Comparison of ENCODE assay signal across 8 cellular contexts in genomic region chr15:78541744-78542034, GRCh38. TPM values are rescaled to one million over a fixed set of nuclear protein-coding genes. Genes with fewer than 3 reads are reported as not detected.
DNase-seq lines count a peak whose midpoint lies in the region; ATAC-seq and TF ChIP-seq lines count a peak whose summit lies in the region.

No MANE protein-coding gene starts in this region.

- H3K4me3 ChIP-seq in Caco-2 (ENCODE audit: low read depth, low read length) = peak overlapping the region; percentile 75
- H3K4me3 ChIP-seq in OCI-LY7 (ENCODE audit: low read depth, low read length, poor library complexity, severe bottlenecking) = peak overlapping the region; percentile 80
- H3K4me3 ChIP-seq in osteoblast (ENCODE audit: insufficient read depth, low read length) = peak overlapping the region; percentile 98

- H3K4me3 Mint-ChIP-seq in Caco-2 (ENCODE audit: unreplicated experiment) (peak overlapping the region; percentile 91), endothelial cell (ENCODE audit: unreplicated experiment) (peak overlapping the region; percentile 99)

- H3K36me3 Mint-ChIP-seq in Caco-2 (ENCODE audit: insufficient read depth, unreplicated experiment) = peaks cover 37% of the 10 kb centered on the region
- peaks cover 10% of the 10 kb centered on the region for H3K36me3 Mint-ChIP-seq in endothelial cell (ENCODE audit: low read depth, unreplicated experiment)

- POLR2A ChIA-PET in Caco-2 (lab: Charles Lee) (no interaction called here), OCI-LY7 (lab: Charles Lee) (interaction anchor here (1.0 to 2.2 kb wide), 4 partner anchors 11 to 242 kb away, joined by 3 to 13 read pairs (median 6); partner anchors contain the start of gene SKIC8)

- intact Hi-C loops in Caco-2 (cut with micrococcal nuclease; ENCODE audit: unreplicated experiment) (loop anchor here (1.0 kb wide), 1 partner anchor 24 kb away; the partner anchor contains the start of gene CHRNA5), OCI-LY7 (cut with micrococcal nuclease; ENCODE audit: unreplicated experiment) (loop anchor here (2.0 kb wide), 1 partner anchor 23 kb away; the partner anchor contains the start of gene CHRNA5), sciatic nerve (cut with DNase I) (no loop called here)

- peaks cover 14% of the 10 kb centered on the region for H3K4me1 Mint-ChIP-seq in Caco-2 (ENCODE audit: low read depth, unreplicated experiment)
- peaks cover 15% of the 10 kb centered on the region for H3K4me1 Mint-ChIP-seq in endothelial cell (ENCODE audit: unreplicated experiment)

- H3K79me2 ChIP-seq in OCI-LY7 (ENCODE audit: insufficient read depth, low read depth, low read length) (peaks cover 32% of the 10 kb centered on the region), osteoblast (ENCODE audit: insufficient read depth, low read length) (peaks cover 36% of the 10 kb centered on the region)

- H3K4me2 ChIP-seq in OCI-LY7 (ENCODE audit: low read length) (peak overlapping the region; percentile 93), osteoblast (ENCODE audit: insufficient read depth, low read length) (peak overlapping the region; percentile 96)

- H2AFZ ChIP-seq in OCI-LY7 (ENCODE audit: low read length) (no peak overlapping the region), osteoblast (ENCODE audit: low read length) (no peak overlapping the region)

- H3K36me3 ChIP-seq in Caco-2 (ENCODE audit: control insufficient read depth, insufficient read depth, low read length) (peaks cover 3% of the 10 kb centered on the region), OCI-LY7 (ENCODE audit: insufficient read depth, low read length) (peaks cover 50% of the 10 kb centered on the region), osteoblast (ENCODE audit: insufficient read depth, low read length) (peaks cover 41% of the 10 kb centered on the region)

- H3K9me3 ChIP-seq in Caco-2 (no peaks in the 10 kb centered on the region), OCI-LY7 (ENCODE audit: low read length) (no peaks in the 10 kb centered on the region), osteoblast (ENCODE audit: low read depth, low read length) (no peaks in the 10 kb centered on the region)

- CTCF ChIA-PET in Caco-2 (lab: Charles Lee) (no interaction called here), OCI-LY7 (lab: Charles Lee; ENCODE audit: unreplicated experiment) (no interaction called here)

- ATAC-seq in sciatic nerve = no peak

- H3K27me3 Mint-ChIP-seq in Caco-2 (ENCODE audit: insufficient read depth, unreplicated experiment) (no peaks in the 10 kb centered on the region), endothelial cell (ENCODE audit: unreplicated experiment) (no peaks in the 10 kb centered on the region)

- H3K27ac Mint-ChIP-seq in Caco-2 (ENCODE audit: unreplicated experiment) (peak overlapping the region; percentile 96), endothelial cell (ENCODE audit: unreplicated experiment) (peak overlapping the region; percentile 98)

- in situ Hi-C loops in GM13976 (cut with MboI; ENCODE audit: low sequenced_read_pairs, unreplicated experiment) = no loop called here

- no peaks in the 10 kb centered on the region for H3K27me3 ChIP-seq in Caco-2 (replicated peaks; ENCODE audit: control insufficient read depth, insufficient read depth, low read length)
- no peaks in the 10 kb centered on the region for H3K27me3 ChIP-seq in osteoblast (ENCODE audit: insufficient read depth, low read length)

- TF ChIP-seq CTCF in Caco-2 (IDR thresholded peaks at IDR 0.05; ENCODE audit: insufficient read depth in 1 of 2, low read depth in 1 of 2, low read length in 1 of 2, severe bottlenecking in 1 of 2, unreplicated experiment in 1 of 2) = no peak
- no peak for TF ChIP-seq CTCF in OCI-LY7 (conservative IDR thresholded peaks at IDR 0.05; ENCODE audit: low read length)
- no peak for TF ChIP-seq CTCF in endothelial cell (IDR thresholded peaks at IDR 0.05; ENCODE audit: unreplicated experiment)
- no peak for TF ChIP-seq CTCF in osteoblast (IDR thresholded peaks at IDR 0.05; ENCODE audit: extremely low read depth, low read depth, low read length)
- no peak for TF ChIP-seq CTCF in GM13976 (IDR thresholded peaks at IDR 0.05; ENCODE audit: borderline replicate concordance, control extremely low read depth, extremely low read depth, insufficient read depth, missing control alignments)

- TSS peak; percentile 40 for BruUV-seq in Caco-2 (replicated peaks; lab: Mats Ljungman, UMichigan)
- TSS peak; percentile 63 for BruUV-seq in OCI-LY7 (replicated peaks; lab: Mats Ljungman, UMichigan)

- DNase-seq in Caco-2 (no peak), OCI-LY7 (ENCODE audit: low spot score) (no peak), endothelial cell (ENCODE audit: low spot score) (no peak), osteoblast (ENCODE audit: insufficient read length, low spot score, missing footprints) (no peak), kidney tubule cell (ENCODE audit: low spot score) (no peak), MV-4-11 (lab: John Stamatoyannopoulos, UW) (no peak), sciatic nerve (ENCODE audit: low spot score) (no peak), GM13976 (ENCODE audit: low spot score) (no peak)

- no peaks in the 10 kb centered on the region for H3K9me2 ChIP-seq in OCI-LY7 (ENCODE audit: insufficient read depth, low read length)

- H3K9me3 Mint-ChIP-seq in Caco-2 (ENCODE audit: unreplicated experiment) = no peaks in the 10 kb centered on the region
- no peaks in the 10 kb centered on the region for H3K9me3 Mint-ChIP-seq in endothelial cell (ENCODE audit: unreplicated experiment)

- no peaks in the 10 kb centered on the region for H3K4me1 ChIP-seq in Caco-2
- peaks cover 17% of the 10 kb centered on the region for H3K4me1 ChIP-seq in OCI-LY7 (ENCODE audit: insufficient read depth, low read length, poor library complexity, severe bottlenecking)
- H3K4me1 ChIP-seq in osteoblast (ENCODE audit: insufficient read depth, low read length) = peaks cover 11% of the 10 kb centered on the region

- H3K27ac ChIP-seq in OCI-LY7 (ENCODE audit: low read depth, low read length, poor library complexity, severe bottlenecking) (peak overlapping the region; percentile 53), osteoblast (ENCODE audit: low read depth, low read length) (peak overlapping the region; percentile 95)

- H4K20me1 ChIP-seq in OCI-LY7 (ENCODE audit: insufficient read depth, low read length) = peaks cover 14% of the 10 kb centered on the region; the same call in 1 of the 2 replicates
- H4K20me1 ChIP-seq in osteoblast (ENCODE audit: insufficient read depth, low read length) = peaks cover 9% of the 10 kb centered on the region

RNA-seq across cellular contexts. Expression of gene PSMA4, which starts 1.4 kb away (rescaled TPM):
- total RNA-seq in Caco-2 (2022) (276 and 285 TPM in 2 replicates), OCI-LY7 (2022) (249 and 254 TPM in 2 replicates), endothelial cell (ENCODE audit: unreplicated experiment) (169 TPM), osteoblast (209 and 214 TPM in 2 replicates), sciatic nerve (108 TPM)
- total RNA-seq in OCI-LY7 (2014; rRNA removed; shearing (Covaris generic)) = 186 and 189 TPM in 2 replicates

RNA-seq across cellular contexts. Expression of gene CHRNA5, which starts 23.6 kb away (rescaled TPM):
- 12.0 and 12.9 TPM in 2 replicates for total RNA-seq in Caco-2 (2022)
- total RNA-seq in OCI-LY7 (2014; rRNA removed; shearing (Covaris generic)) = 2.8 and 11.6 TPM in 2 replicates
- 8.3 and 9.1 TPM in 2 replicates for total RNA-seq in OCI-LY7 (2022)
- total RNA-seq in endothelial cell (ENCODE audit: unreplicated experiment) = 22.7 TPM
- 0.29 and 0.36 TPM in 2 replicates for total RNA-seq in osteoblast
- total RNA-seq in sciatic nerve = 1.8 TPM

RNA-seq across cellular contexts. Expression of gene HYKK, which starts 34.3 kb away (rescaled TPM):
- 6.5 and 6.8 TPM in 2 replicates for total RNA-seq in Caco-2 (2022)
- total RNA-seq in OCI-LY7 (2014; rRNA removed; shearing (Covaris generic)) = 0.31 TPM in 1 of 2 replicates, not detected in the other
- total RNA-seq in OCI-LY7 (2022) = 0.40 and 0.42 TPM in 2 replicates
- total RNA-seq in endothelial cell (ENCODE audit: unreplicated experiment) = 1.3 TPM
- total RNA-seq in osteoblast = 4.1 and 5.1 TPM in 2 replicates
- total RNA-seq in sciatic nerve = 10.4 TPM
